19 cellular contexts compared by ENCODE assay signal in the genomic region with DNA sequence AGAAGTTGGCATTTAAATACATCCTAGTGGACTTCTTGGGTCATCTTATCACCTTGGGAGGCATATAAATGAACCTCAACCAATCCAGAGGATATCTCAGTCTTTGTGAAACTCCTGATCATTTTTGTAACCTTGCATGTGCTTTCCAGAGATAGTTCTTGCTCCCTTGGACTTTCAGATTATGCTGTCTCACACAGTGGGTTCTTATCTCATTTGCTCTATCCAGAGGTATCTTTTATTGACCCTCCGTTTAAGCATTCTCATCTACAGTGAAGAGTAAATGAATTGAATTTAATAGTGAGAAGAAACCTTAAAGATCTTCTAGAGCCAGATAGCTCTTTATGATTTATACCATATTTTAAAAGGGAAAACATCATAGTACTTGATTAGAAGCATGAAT.
"Had no signal": no experiment of that assay in that cellular context is flagged by ENCODE, and none has a peak within 500 bp of the region (broad histone marks: within the 10 kb centered on the region; RNA-seq: fewer than 3 reads in every experiment).

No MANE protein-coding gene starts in this region.

- DNase-seq: colonic mucosa; cortex of kidney; effector CD4-positive, alpha-beta T cell; effector memory CD4-positive, alpha-beta T cell; esophagus squamous epithelium; foreskin melanocyte; gastrocnemius medialis; glutamatergic neuron; heart right ventricle; left lung; left ventricle myocardium superior; lower lobe of right lung; naive B cell; naive thymus-derived CD8-positive, alpha-beta T cell had no signal

- ATAC-seq: esophagus mucosa; naive thymus-derived CD8-positive, alpha-beta T cell had no signal

- H3K4me1 ChIP-seq: colonic mucosa had no signal

- H3K36me3 ChIP-seq: colonic mucosa, gastrocnemius medialis, left lung had no signal

- H3K27me3 ChIP-seq: colonic mucosa, dorsolateral prefrontal cortex, esophagus squamous epithelium, gastrocnemius medialis, heart right ventricle, left lung had no signal

- H3K4me3 ChIP-seq: colonic mucosa, dorsolateral prefrontal cortex, esophagus squamous epithelium, gastrocnemius medialis, heart right ventricle, left lung, lower lobe of right lung, mucosa of descending colon had no signal

- FAIRE-seq: endothelial cell of umbilical vein, islet of Langerhans had no signal

- H3K9me3 ChIP-seq: colonic mucosa, esophagus squamous epithelium, gastrocnemius medialis, heart right ventricle, left lung, lower lobe of right lung, mucosa of descending colon had no signal

- H3K27ac ChIP-seq: colonic mucosa, esophagus squamous epithelium, gastrocnemius medialis, left lung, lower lobe of right lung had no signal
